Comparison of ENCODE assay signal across 1 cellular context in genomic region chr1:154963643-154964042, GRCh38.
TF ChIP-seq lines count a peak whose summit lies in the region.

No MANE protein-coding gene starts in this region.

TF ChIP-seq in K562, 482 proteins besides CTCF, POLR2A, EP300 and RAD21 (continued from another document and continues in another):
- no peak for TF ChIP-seq ZNF224 (CRISPR knock-in tag; IDR thresholded peaks at IDR 0.05)
- TF ChIP-seq SAFB (IDR thresholded peaks at IDR 0.05; ENCODE audit: borderline replicate concordance, low read depth, low read length) = no peak
- TF ChIP-seq NEUROD1 (IDR thresholded peaks at IDR 0.05; ENCODE audit: borderline replicate concordance, low read depth, low read length, partially characterized antibody) = no peak
- TF ChIP-seq TARDBP (IDR thresholded peaks at IDR 0.05) = no peak
- TF ChIP-seq IRF2 (CRISPR knock-in tag; IDR thresholded peaks at IDR 0.05) = no peak
- TF ChIP-seq CREM (IDR thresholded peaks at IDR 0.05; ENCODE audit: low read depth) = 0 out of 2 replicates have a peak, but pooled peaks have one; percentile 10
- TF ChIP-seq ZBTB2 (IDR thresholded peaks at IDR 0.05) = no peak
- TF ChIP-seq BRF2 (IDR thresholded peaks at IDR 0.05; ENCODE audit: borderline replicate concordance, insufficient read depth, insufficient read length) = no peak
- TF ChIP-seq ARID1B (IDR thresholded peaks at IDR 0.05) = peak; percentile 72
- TF ChIP-seq POLR2B (IDR thresholded peaks at IDR 0.05; ENCODE audit: low read depth, partially characterized antibody) = no peak
- no peak; the same call in 1 of the 2 replicates for TF ChIP-seq BHLHE40 (IDR thresholded peaks at IDR 0.05; ENCODE audit: low read length)
- no peak for TF ChIP-seq MTA1 (IDR thresholded peaks at IDR 0.05; ENCODE audit: borderline replicate concordance)
- no peak for TF ChIP-seq KLF10 (CRISPR knock-in tag; IDR thresholded peaks at IDR 0.05)
- no peak for TF ChIP-seq RBFOX2 (IDR thresholded peaks at IDR 0.05; ENCODE audit: low read depth, low read length)
- no peak for TF ChIP-seq SIN3B (IDR thresholded peaks at IDR 0.05; ENCODE audit: low read depth)
- 0 out of 4 replicates have a peak, but pooled peaks of 1 of the 2 experiments have one; percentile 25 for TF ChIP-seq HDAC1 (IDR thresholded peaks at IDR 0.05)
- TF ChIP-seq ZNF124 (CRISPR knock-in tag; IDR thresholded peaks at IDR 0.05) = no peak
- TF ChIP-seq PRDM10 (IDR thresholded peaks at IDR 0.05; ENCODE audit: partially characterized antibody) = no peak
- 0 out of 2 replicates have a peak, but pooled peaks have one; percentile 31 for TF ChIP-seq PBX2 (CRISPR knock-in tag; IDR thresholded peaks at IDR 0.05; ENCODE audit: low read depth)
- peak; percentile 72 for TF ChIP-seq PBX2 (tag; conservative IDR thresholded peaks at IDR 0.05; ENCODE audit: low read depth)
- no peak for TF ChIP-seq FOXA3 (CRISPR knock-in tag; conservative IDR thresholded peaks at IDR 0.05 in 1 of 2, IDR thresholded peaks at IDR 0.05 in 1 of 2)
- no peak for TF ChIP-seq HDGF (IDR thresholded peaks at IDR 0.05)
- TF ChIP-seq NCOA1 (IDR thresholded peaks at IDR 0.05; ENCODE audit: low read depth) = 0 out of 2 replicates have a peak, but pooled peaks have one; percentile 48
- peak; percentile 41; the same call in 1 of the 2 replicates for TF ChIP-seq TAL1 (IDR thresholded peaks at IDR 0.05)
- no peak for TF ChIP-seq SLC30A9 (CRISPR knock-in tag; IDR thresholded peaks at IDR 0.05)
- peak; percentile 92 for TF ChIP-seq CTBP1 (IDR thresholded peaks at IDR 0.05; ENCODE audit: borderline replicate concordance)
- no peak for TF ChIP-seq SP1 (CRISPR knock-in tag; IDR thresholded peaks at IDR 0.05)
- no peak for TF ChIP-seq ZNF133 (CRISPR knock-in tag; IDR thresholded peaks at IDR 0.05)
- no peak for TF ChIP-seq PRPF4 (IDR thresholded peaks at IDR 0.05; ENCODE audit: insufficient read depth, low read depth, low read length, poor library complexity, severe bottlenecking)
- TF ChIP-seq GMEB1 (CRISPR knock-in tag; IDR thresholded peaks at IDR 0.05) = no peak
- peak; percentile 32; the same call in 1 of the 2 replicates for TF ChIP-seq EP400 (IDR thresholded peaks at IDR 0.05)
- no peak for TF ChIP-seq PREB (CRISPR knock-in tag; IDR thresholded peaks at IDR 0.05)
- TF ChIP-seq MXI1 (IDR thresholded peaks at IDR 0.05; ENCODE audit: low read depth, low read length) = no peak
- TF ChIP-seq FOS (IDR thresholded peaks at IDR 0.05; ENCODE audit: extremely low read depth, insufficient read length) = no peak
- no peak for TF ChIP-seq GABPB2 (CRISPR knock-in tag; conservative IDR thresholded peaks at IDR 0.05)
- no peak for TF ChIP-seq FOXP4 (CRISPR knock-in tag; IDR thresholded peaks at IDR 0.05; ENCODE audit: borderline replicate concordance)
- peak; percentile 49 for TF ChIP-seq TEAD4 (IDR thresholded peaks at IDR 0.05; ENCODE audit: low read length)
- TF ChIP-seq TEAD4 (CRISPR knock-in tag; IDR thresholded peaks at IDR 0.05; ENCODE audit: borderline replicate concordance) = no peak
- TF ChIP-seq ZNF384 (IDR thresholded peaks at IDR 0.05; ENCODE audit: low read depth, low read length) = 0 out of 2 replicates have a peak, but pooled peaks have one; percentile 18
- no peak for TF ChIP-seq ARID4B (CRISPR knock-in tag; IDR thresholded peaks at IDR 0.05)
- TF ChIP-seq HDAC3 (IDR thresholded peaks at IDR 0.05; ENCODE audit: borderline replicate concordance, partially characterized antibody) = no peak
- TF ChIP-seq ZNF589 (CRISPR knock-in tag; IDR thresholded peaks at IDR 0.05; ENCODE audit: low read depth) = no peak
- no peak for TF ChIP-seq NR4A1 (CRISPR knock-in tag; IDR thresholded peaks at IDR 0.05)
- no peak for TF ChIP-seq NR4A1 (tag; IDR thresholded peaks at IDR 0.05)
- TF ChIP-seq MEF2A (IDR thresholded peaks at IDR 0.05; ENCODE audit: control insufficient read depth, low read depth, low read length) = no peak
- no peak for TF ChIP-seq PRMT5 (CRISPR knock-in tag; IDR thresholded peaks at IDR 0.05)
